In genomic region chr4:122539861-122540465, GRCh38 we compare ENCODE assay signal across 12 cellular contexts.
DNase-seq lines count a peak whose midpoint lies in the region; ATAC-seq, FAIRE-seq and TF ChIP-seq lines count a peak whose summit lies in the region.
"Had no signal": no experiment of that assay in that cellular context is flagged by ENCODE, and none has a peak within 500 bp of the region (broad histone marks: within the 10 kb centered on the region; RNA-seq: fewer than 3 reads in every experiment).

No MANE protein-coding gene starts in this region.

- no peak for FAIRE-seq in GM12891 (lab: Jason Lieb, UNC)
- FAIRE-seq: GM19239 had no signal

- no peaks in the 10 kb centered on the region for H3K9me3 Mint-ChIP-seq in central memory CD8-positive, alpha-beta T cell

- DNase-seq in stimulated activated CD4-positive, alpha-beta T cell treated with anti-CD3 and anti-CD28 coated beads, Interleukin-4, amount 100 ng/mL, for 24 hours, result peak; percentile 32
- DNase-seq in stimulated activated CD4-positive, alpha-beta T cell treated with anti-CD3 and anti-CD28 coated beads, Interleukin-2, amount 100 ng/mL, for 24 hours, result no peak
- DNase-seq in OCI-M1 (lab: John Stamatoyannopoulos, UW) (peak; percentile 73), erythroblast (lab: John Stamatoyannopoulos, UW) (no peak), GM12891 (ENCODE audit: insufficient read length, low spot score) (no peak)
- DNase-seq in central memory CD8-positive, alpha-beta T cell (ENCODE audit: low spot score in 2 of 2), result no peak
- DNase-seq: left cardiac atrium, NCI-H1436 had no signal

- H3K4me1 Mint-ChIP-seq in central memory CD8-positive, alpha-beta T cell, result peaks cover 24% of the 10 kb centered on the region

- no peaks in the 10 kb centered on the region for H3K27me3 Mint-ChIP-seq in central memory CD8-positive, alpha-beta T cell

- peak; percentile 96 for ATAC-seq in central memory CD8-positive, alpha-beta T cell (replicated peaks; ENCODE audit: extremely low read depth, poor library complexity, severe bottlenecking)
- no peak for ATAC-seq in GM21390 (IDR thresholded peaks at IDR 0.05; ENCODE audit: unreplicated experiment)
- ATAC-seq in HG02623 (IDR thresholded peaks at IDR 0.05; ENCODE audit: unreplicated experiment), result no peak
- ATAC-seq: left cardiac atrium, Panc1 had no signal

- H3K36me3 Mint-ChIP-seq in central memory CD8-positive, alpha-beta T cell (ENCODE audit: insufficient read depth), result no peaks in the 10 kb centered on the region

- TF ChIP-seq POLR2A in erythroblast (IDR thresholded peaks at IDR 0.05; ENCODE audit: low read length) (no peak), GM12891 (IDR thresholded peaks at IDR 0.05; ENCODE audit: low read depth, low read length) (no peak)

- H3K4me3 Mint-ChIP-seq in central memory CD8-positive, alpha-beta T cell, result no peak overlapping the region

- H3K27ac Mint-ChIP-seq in central memory CD8-positive, alpha-beta T cell (ENCODE audit: low read depth), result peak overlapping the region; percentile 20

TF ChIP-seq in GM12891, 5 proteins besides CTCF, POLR2A, EP300 and RAD21:
- no peak for TF ChIP-seq PAX5 (IDR thresholded peaks at IDR 0.05; ENCODE audit: insufficient read depth, low read length, severe bottlenecking)
- no peak for TF ChIP-seq SPI1 (IDR thresholded peaks at IDR 0.05; ENCODE audit: low read depth, low read length)
- no peak for TF ChIP-seq POLR2AphosphoS5 (IDR thresholded peaks at IDR 0.05; ENCODE audit: low read depth, low read length)
- no peak for TF ChIP-seq TAF1 (IDR thresholded peaks at IDR 0.05; ENCODE audit: low read depth, low read length)
- TF ChIP-seq POU2F2 (IDR thresholded peaks at IDR 0.05; ENCODE audit: low read depth, low read length), result no peak

Comparison
In these comparisons a context has a peak if more than half of its experiments do, and no peak if none do; other contexts are left out.
1. DNase-seq: peak in stimulated activated CD4-positive, alpha-beta T cell treated with anti-CD3 and anti-CD28 coated beads, Interleukin-4, amount 100 ng/mL, for 24 hours (single experiment) and OCI-M1 (single experiment); none in stimulated activated CD4-positive, alpha-beta T cell treated with anti-CD3 and anti-CD28 coated beads, Interleukin-2, amount 100 ng/mL, for 24 hours (0 of 2), central memory CD8-positive, alpha-beta T cell (0 of 2), erythroblast (0 of 2) and GM12891 (single experiment).